In genomic region chr6:7260291-7261029, GRCh38 we compare ENCODE assay signal across 8 cellular contexts. TPM values are rescaled to one million over a fixed set of nuclear protein-coding genes. Genes with fewer than 3 reads are reported as not detected.
A peak's percentile ranks its signal among the peaks of the same experiment; 100 is the strongest.
DNase-seq lines count a peak whose midpoint lies in the region; ATAC-seq and TF ChIP-seq lines count a peak whose summit lies in the region.

No MANE protein-coding gene starts in this region.

- TF ChIP-seq RAD21 in liver (IDR thresholded peaks at IDR 0.05): no peak

- H3K36me3 ChIP-seq in body of pancreas (replicated peaks in 1 of 2; ENCODE audit: insufficient read depth in 1 of 2, low read depth in 2 of 2) (no peaks in the 10 kb centered on the region), liver (ENCODE audit: control insufficient read depth in 4 of 4, insufficient read depth in 3 of 4, low read depth in 1 of 4, low read length in 3 of 4) (no peaks in the 10 kb centered on the region), tibial nerve (no peaks in the 10 kb centered on the region)

- H3K27me3 Mint-ChIP-seq in activated naive CD4-positive, alpha-beta T cell treated with anti-CD3 and anti-CD28 coated beads for 36 hours (ENCODE audit: low read depth): peaks cover 16% of the 10 kb centered on the region

- ATAC-seq in body of pancreas (no peak), HG02678 (IDR thresholded peaks at IDR 0.05; ENCODE audit: unreplicated experiment) (no peak), HG03135 (IDR thresholded peaks at IDR 0.05; ENCODE audit: unreplicated experiment) (no peak)

- H3K27ac Mint-ChIP-seq in activated naive CD4-positive, alpha-beta T cell treated with anti-CD3 and anti-CD28 coated beads for 36 hours: no peak overlapping the region

- no peak for DNase-seq in activated naive CD4-positive, alpha-beta T cell treated with anti-CD3 and anti-CD28 coated beads for 36 hours
- no peak for DNase-seq in activated naive CD4-positive, alpha-beta T cell (lab: John Stamatoyannopoulos, UW)
- no peak for DNase-seq in body of pancreas
- DNase-seq in tibial nerve (ENCODE audit: low spot score in 2 of 2): no peak
- DNase-seq in DMS 273 treated with DMSO at 0.1 percent for 48 hours (lab: John Stamatoyannopoulos, UW): no peak

- peaks cover 15% of the 10 kb centered on the region for H3K4me1 Mint-ChIP-seq in activated naive CD4-positive, alpha-beta T cell treated with anti-CD3 and anti-CD28 coated beads for 36 hours (ENCODE audit: low read depth)

- no peaks in the 10 kb centered on the region for H3K36me3 Mint-ChIP-seq in activated naive CD4-positive, alpha-beta T cell treated with anti-CD3 and anti-CD28 coated beads for 36 hours (ENCODE audit: low read depth)

- H3K27ac ChIP-seq in body of pancreas (peak overlapping the region; percentile 69 to 88 (median 84)), liver (ENCODE audit: low read depth in 1 of 2, low read length in 2 of 2) (peak overlapping the region; percentile 43 to 53), tibial nerve (peak overlapping the region; percentile 6 to 87 (median 66))

- H3K4me3 Mint-ChIP-seq in activated naive CD4-positive, alpha-beta T cell treated with anti-CD3 and anti-CD28 coated beads for 36 hours: peak overlapping the region; percentile 80

- no peak for TF ChIP-seq EP300 in tibial nerve (IDR thresholded peaks at IDR 0.05)

- peaks cover 13% of the 10 kb centered on the region for H3K9me3 Mint-ChIP-seq in activated naive CD4-positive, alpha-beta T cell treated with anti-CD3 and anti-CD28 coated beads for 36 hours

- whole genome bisulfite sequencing in body of pancreas, 2 donors: 58 to 59% methylated on average over 13 of the region's 13 CpGs
- 61% methylated on average over 13 of the region's 13 CpGs for WGBS in liver
- 62 to 63% methylated on average over 12 to 13 of the region's 13 CpGs for WGBS in tibial nerve, 2 donors

- H3K9ac ChIP-seq in liver (ENCODE audit: low read depth in 1 of 2, low read length in 2 of 2): no peak overlapping the region

- intact Hi-C loops in activated naive CD4-positive, alpha-beta T cell treated with anti-CD3 and anti-CD28 coated beads for 36 hours (cut with micrococcal nuclease): no loop called here
- intact Hi-C loops in body of pancreas (cut with DNase I): no loop called here

- no peaks in the 10 kb centered on the region for H3K27me3 ChIP-seq in body of pancreas
- H3K27me3 ChIP-seq in liver (ENCODE audit: control insufficient read depth in 4 of 4, insufficient read depth in 4 of 4, low read length in 3 of 4): no peaks in the 10 kb centered on the region
- no peaks in the 10 kb centered on the region for H3K27me3 ChIP-seq in tibial nerve

- H3K9me3 ChIP-seq in body of pancreas (no peaks in the 10 kb centered on the region), liver (ENCODE audit: control insufficient read depth in 4 of 4, low read length in 3 of 4) (no peaks in the 10 kb centered on the region), tibial nerve (peaks cover 0 to 15% (median 0%) of the 10 kb centered on the region in 4 donors)

- CTCF ChIA-PET in activated naive CD4-positive, alpha-beta T cell treated with anti-CD3 and anti-CD28 coated beads for 36 hours (lab: Charles Lee): interaction anchor here (0.5 to 2.3 kb wide), 4 partner anchors 12 to 502 kb away, joined by 3 to 5 read pairs (median 4); no protein-coding TSS in a partner anchor

- H3K4me3 ChIP-seq in body of pancreas (no peak overlapping the region), liver (ENCODE audit: low read depth in 1 of 3, low read length in 3 of 3) (peak overlapping the region; percentile 59 to 95 (median 77)), tibial nerve (peak overlapping the region; percentile 40 to 71 (median 55))

- TF ChIP-seq CTCF in body of pancreas (IDR thresholded peaks at IDR 0.05): no peak
- no peak for TF ChIP-seq CTCF in liver (IDR thresholded peaks at IDR 0.05; ENCODE audit: low read depth, low read length, missing input control)
- no peak for TF ChIP-seq CTCF in tibial nerve (IDR thresholded peaks at IDR 0.05)

- H3K4me1 ChIP-seq in body of pancreas (peaks cover 18% of the 10 kb centered on the region), liver (ENCODE audit: control insufficient read depth in 4 of 4, insufficient read depth in 4 of 4, low read length in 3 of 4) (peaks cover 4 to 22% (median 16%) of the 10 kb centered on the region in 4 donors), tibial nerve (peaks cover 0 to 19% (median 3%) of the 10 kb centered on the region in 4 donors)

- TF ChIP-seq POLR2A in body of pancreas (IDR thresholded peaks at IDR 0.05) (no peak), tibial nerve (IDR thresholded peaks at IDR 0.05) (no peak)

TF ChIP-seq in liver, 16 proteins besides CTCF, POLR2A, EP300 and RAD21:
- TF ChIP-seq NR2F2 (IDR thresholded peaks at IDR 0.05) (no peak), ATF3 (IDR thresholded peaks at IDR 0.05) (no peak), SP1 (IDR thresholded peaks at IDR 0.05) (no peak), FOXA1 (IDR thresholded peaks at IDR 0.05) (no peak), EGR1 (IDR thresholded peaks at IDR 0.05; ENCODE audit: low read depth in 2 of 2) (no peak), GABPA (IDR thresholded peaks at IDR 0.05 in 1 of 2, conservative IDR thresholded peaks at IDR 0.05 in 1 of 2) (no peak), FOXA2 (IDR thresholded peaks at IDR 0.05) (no peak), YY1 (IDR thresholded peaks at IDR 0.05) (no peak), RXRA (IDR thresholded peaks at IDR 0.05) (no peak), REST (IDR thresholded peaks at IDR 0.05) (no peak), TAF1 (conservative IDR thresholded peaks at IDR 0.05) (no peak), ZBTB33 (IDR thresholded peaks at IDR 0.05) (no peak), JUND (IDR thresholded peaks at IDR 0.05) (no peak), HNF4G (IDR thresholded peaks at IDR 0.05) (no peak), MAX (IDR thresholded peaks at IDR 0.05) (no peak), HNF4A (conservative IDR thresholded peaks at IDR 0.05) (no peak)

RNA-seq across cellular contexts. Expression of gene SSR1, which starts 52.5 kb away (rescaled TPM):
- 100 to 1,000 TPM; 116 to 121 TPM for total RNA-seq in activated naive CD4-positive, alpha-beta T cell treated with anti-CD3 and anti-CD28 coated beads for 36 hours
- 10 to 100 TPM; 50.1 TPM for total RNA-seq in body of pancreas
- total RNA-seq in liver: 100 to 1,000 TPM in 1 of 2 donors, 10 to 100 TPM in 1; 60.2 to 115 TPM
- polyA plus RNA-seq in liver: 10 to 100 TPM; 43.6 to 99.5 TPM
- total RNA-seq in tibial nerve: 10 to 100 TPM; 30.8 to 68.2 (median 51.5) TPM

Comparison
In these comparisons a context has a peak if more than half of its experiments do, and no peak if none do; other contexts are left out.
1. H3K4me3 ChIP-seq: peak in liver (3 of 3) and tibial nerve (4 of 4); none in body of pancreas (0 of 2).
2. Peak in every context shown above with its lines, with median percentiles within 50 percentile points of each other: H3K27ac ChIP-seq.